Comparison of ENCODE assay signal across 7 cellular contexts in the genomic region with DNA sequence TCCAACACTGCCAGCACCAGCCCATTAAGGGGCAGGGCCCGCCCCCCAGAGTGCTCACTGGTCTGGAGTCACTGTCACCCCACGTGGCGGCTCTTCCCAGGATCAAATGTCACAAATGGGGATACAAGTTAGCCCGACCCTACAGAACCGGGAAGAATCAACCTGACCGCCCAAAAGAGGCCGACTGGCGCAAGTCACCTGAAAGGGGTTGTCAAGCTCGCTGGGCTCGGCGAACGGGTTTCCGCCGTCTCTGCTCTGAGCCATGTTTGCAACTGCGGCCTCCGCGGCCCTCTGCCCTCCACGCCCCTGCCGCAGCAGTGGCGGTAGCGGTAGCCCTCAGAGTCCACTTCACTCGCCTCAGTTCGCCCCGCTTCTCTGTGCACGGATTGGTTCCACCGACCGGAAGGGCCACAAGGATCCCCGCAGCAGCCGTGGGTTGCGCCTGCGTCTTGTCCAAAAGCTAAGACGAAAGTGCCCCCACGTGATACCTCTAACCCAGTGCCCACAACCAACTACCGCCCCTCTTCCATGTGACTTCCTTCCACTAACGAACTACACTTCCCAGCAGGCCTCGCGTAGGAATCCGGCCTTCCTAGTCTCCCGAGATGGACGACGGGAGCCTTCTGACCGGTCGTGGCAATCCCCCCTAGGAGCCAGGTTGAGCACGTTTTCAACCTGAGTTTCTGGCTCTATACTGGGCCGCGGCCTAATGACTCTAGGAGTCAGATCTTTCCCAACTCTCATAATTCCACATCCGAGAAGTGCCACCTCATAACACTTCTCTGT. TPM values are rescaled to one million over a fixed set of nuclear protein-coding genes. Genes with fewer than 3 reads are reported as not detected.
DNase-seq lines count a peak whose midpoint lies in the region; ATAC-seq, FAIRE-seq and TF ChIP-seq lines count a peak whose summit lies in the region.

A gene (minus strand): TSS at position 473 of the 786 bp plus-strand sequence. CDS start 209 bp downstream, at position 264.

- no peaks in the 10 kb centered on the region for H3K9me3 ChIP-seq in hepatocyte (ENCODE audit: low read depth)

- no peaks in the 10 kb centered on the region for H3K9me2 ChIP-seq in hepatocyte (replicated peaks; ENCODE audit: insufficient read depth)

- peaks cover 6% of the 10 kb centered on the region for H3K4me1 ChIP-seq in hepatocyte (ENCODE audit: insufficient read depth)

- H3K4me3 ChIP-seq in astrocyte of the cerebellum (ENCODE audit: low read depth, low read length) = peak within 1 kb of the TSS; percentile 93
- peak within 1 kb of the TSS; percentile 50 for H3K4me3 ChIP-seq in hepatocyte

- peak; percentile 96 for FAIRE-seq in GM18507 (lab: Jason Lieb, UNC)

- in situ Hi-C loops in astrocyte of the cerebellum (cut with HindIII; ENCODE audit: low sequenced_read_pairs) = no loop called here

- ATAC-seq in HG02981 (IDR thresholded peaks at IDR 0.05; ENCODE audit: unreplicated experiment) = peak; percentile 94

- H3K4me2 ChIP-seq in hepatocyte = peak within 1 kb of the TSS; percentile 98

- H4K20me1 ChIP-seq in hepatocyte (ENCODE audit: insufficient read depth, poor library complexity, severe bottlenecking) = no peaks in the 10 kb centered on the region

- peak within 1 kb of the TSS; percentile 20 for H2AFZ ChIP-seq in hepatocyte

- no peaks in the 10 kb centered on the region for H3K27me3 ChIP-seq in hepatocyte

- DNase-seq in GM18507 (ENCODE audit: extremely low spot score, insufficient read length, low read depth) (peak; percentile 93), NCI-H2029 treated with DMSO at 0.1 percent for 48 hours (lab: John Stamatoyannopoulos, UW) (peak; percentile 97), T-helper 9 cell (peak; percentile 76), astrocyte of the cerebellum (ENCODE audit: low read depth) (peak; percentile 98), hepatocyte (ENCODE audit: low spot score) (peak; percentile 98), retina (peak; percentile 94)

- TF ChIP-seq CTCF in astrocyte of the cerebellum (IDR thresholded peaks at IDR 0.05; ENCODE audit: low read depth, low read length, missing control alignments) (no peak), hepatocyte (IDR thresholded peaks at IDR 0.05; ENCODE audit: poor library complexity) (no peak)

- WGBS in hepatocyte (ENCODE audit: low lambda C conversion rate, missing lambda C conversion rate) = 1% methylated on average over 47 of the region's 47 CpGs

- H3K36me3 ChIP-seq in hepatocyte (replicated peaks; ENCODE audit: insufficient read depth, low read depth) = no peaks in the 10 kb centered on the region

- peaks cover 25% of the 10 kb centered on the region for H3K79me2 ChIP-seq in hepatocyte

- peak within 1 kb of the TSS; percentile 54 for H3K27ac ChIP-seq in hepatocyte

RNA-seq across cellular contexts. Expression of the gene that starts here (rescaled TPM):
- 45.0 and 45.7 TPM in 2 replicates for total RNA-seq in hepatocyte
- polyA plus RNA-seq in hepatocyte = 114 and 131 TPM in 2 replicates

Comparison
In these comparisons a context has a peak if more than half of its experiments do, and no peak if none do; other contexts are left out.
1. Peak in every context shown above with its lines: DNase-seq, ATAC-seq, H3K4me3 ChIP-seq and H3K27ac ChIP-seq.